Comparison of ENCODE assay signal across 8 cellular contexts in genomic region chr3:184017672-184018423, GRCh38. TPM values are rescaled to one million over a fixed set of nuclear protein-coding genes. Genes with fewer than 3 reads are reported as not detected.
DNase-seq lines count a peak whose midpoint lies in the region; ATAC-seq, FAIRE-seq and TF ChIP-seq lines count a peak whose summit lies in the region.

ABCC5 (minus strand) TSS chr3:184017884; CDS start chr3:184014392, 3,492 bp downstream.

- H3K27ac ChIP-seq in WERI-Rb-1, result peak within 1 kb of the TSS; percentile 85
- peak within 1 kb of the TSS; percentile 59 to 90 (median 80) for H3K27ac ChIP-seq in spleen

- peaks cover 8% of the 10 kb centered on the region for H3K36me3 ChIP-seq in WERI-Rb-1
- H3K36me3 ChIP-seq in bronchial epithelial cell (ENCODE audit: control insufficient read depth, insufficient read depth, low read length), result peaks cover 2% of the 10 kb centered on the region
- peaks cover 0 to 16% (median 10%) of the 10 kb centered on the region in 6 donors for H3K36me3 ChIP-seq in spleen

- ATAC-seq in GM18870 (IDR thresholded peaks at IDR 0.05; ENCODE audit: unreplicated experiment) (peak; percentile 91), HG03135 (IDR thresholded peaks at IDR 0.05; ENCODE audit: unreplicated experiment) (peak; percentile 95)

- peaks cover 0 to 3% (median 1%) of the 10 kb centered on the region in 3 donors for H3K36me3 Mint-ChIP-seq in immature natural killer cell

- 0 to 1% (median 0%) methylated on average over 36 to 55 of the region's 55 CpGs for WGBS in spleen, 5 donors

- TF ChIP-seq POLR2A in spleen (IDR thresholded peaks at IDR 0.05), result no peak

- peaks cover 0 to 36% (median 20%) of the 10 kb centered on the region in 6 donors for H3K4me1 ChIP-seq in spleen

- peak within 1 kb of the TSS; percentile 75 to 91 (median 84) for H3K27ac Mint-ChIP-seq in immature natural killer cell

- H3K9me3 ChIP-seq in WERI-Rb-1 (ENCODE audit: severe bottlenecking) (no peaks in the 10 kb centered on the region), spleen (no peaks in the 10 kb centered on the region)

- peak within 1 kb of the TSS; percentile 99 to 100 (median 99) for H3K4me3 Mint-ChIP-seq in immature natural killer cell

- peaks cover 3 to 12% (median 5%) of the 10 kb centered on the region in 3 donors for H3K27me3 Mint-ChIP-seq in immature natural killer cell (ENCODE audit: low read depth in 3 of 3)

- no peaks in the 10 kb centered on the region for H3K9me3 Mint-ChIP-seq in immature natural killer cell

- FAIRE-seq in bronchial epithelial cell (lab: Jason Lieb, UNC), result no peak

- intact Hi-C loops in spleen (cut with DNase I; ENCODE audit: low total_unique reads), result loop anchor here (5.0 kb wide), 1 partner anchor 121 kb away; no protein-coding TSS in a partner anchor

- in situ Hi-C loops in ACHN (cut with HindIII; ENCODE audit: low pct_ligation_motif_present, low pct_unique_long_range_greater_than_20kb, low sequenced_read_pairs), result no loop called here

- H3K4me3 ChIP-seq in WERI-Rb-1 (ENCODE audit: low read depth, low read length), result peak within 1 kb of the TSS; percentile 86
- peak within 1 kb of the TSS; percentile 99 for H3K4me3 ChIP-seq in bronchial epithelial cell (ENCODE audit: low read depth, low read length)
- peak within 1 kb of the TSS; percentile 61 to 100 (median 97) for H3K4me3 ChIP-seq in spleen

- H3K27me3 ChIP-seq in WERI-Rb-1 (ENCODE audit: insufficient read depth, low read depth, severe bottlenecking) (no peaks in the 10 kb centered on the region), bronchial epithelial cell (ENCODE audit: control insufficient read depth, insufficient read depth, low read length) (no peaks in the 10 kb centered on the region), spleen (replicated peaks in 1 of 7) (peaks cover 0 to 2% (median 0%) of the 10 kb centered on the region in 7 donors)

- H3K4me1 Mint-ChIP-seq in immature natural killer cell, result peaks cover 19 to 24% of the 10 kb centered on the region in 2 donors

- DNase-seq in ACHN (peak; percentile 88), NCI-H2196 (lab: John Stamatoyannopoulos, UW; ENCODE audit: unreplicated experiment) (peak; percentile 96), WERI-Rb-1 (peak; percentile 95), bronchial epithelial cell (ENCODE audit: low read depth) (peak; percentile 85), immature natural killer cell (peak; percentile 78 to 84 (median 83)), spleen (peak; percentile 96)

- no peak for TF ChIP-seq CTCF in WERI-Rb-1 (IDR thresholded peaks at IDR 0.05; ENCODE audit: low read depth, low read length)
- TF ChIP-seq CTCF in bronchial epithelial cell (IDR thresholded peaks at IDR 0.05; ENCODE audit: insufficient read depth, low read length, severe bottlenecking), result no peak
- TF ChIP-seq CTCF in spleen (IDR thresholded peaks at IDR 0.05 in 8 of 11, conservative IDR thresholded peaks at IDR 0.05 in 3 of 11), result peak in 10 of 11 experiments; percentile 49 to 87 (median 70)

RNA-seq across cellular contexts. Expression of gene ABCC5, which starts in this region (rescaled TPM):
- 18.7 and 28.2 TPM in 2 replicates for total RNA-seq in bronchial epithelial cell
- polyA plus RNA-seq in immature natural killer cell, result 10 to 100 TPM; 11.3 to 12.7 (median 11.5) TPM
- total RNA-seq in spleen, result 100 to 1,000 TPM in 1 of 7 donors, 10 to 100 TPM in 6; 44.4 to 112 (median 71.9) TPM
- 10 to 100 TPM; 19.6 to 33.5 (median 25.8) TPM for polyA plus RNA-seq in spleen

Comparison
In these comparisons a context has a peak if more than half of its experiments do, and no peak if none do; other contexts are left out.
1. Peak in every context shown above with its lines: DNase-seq, ATAC-seq, H3K4me3 ChIP-seq and H3K27ac ChIP-seq.
2. CTCF ChIP-seq: peak in spleen (10 of 11); none in WERI-Rb-1 (single experiment) and bronchial epithelial cell (single experiment).